ENCODE assay signal across 9 cellular contexts in genomic region chr19:35347171-35347929, GRCh38. TPM values are rescaled to one million over a fixed set of nuclear protein-coding genes. Genes with fewer than 3 reads are reported as not detected.
A peak's percentile ranks its signal among the peaks of the same experiment; 100 is the strongest.
DNase-seq lines count a peak whose midpoint lies in the region; ATAC-seq lines count a peak whose summit lies in the region.
"Had no signal": no experiment of that assay in that cellular context is flagged by ENCODE, and none has a peak within 500 bp of the region (broad histone marks: within the 10 kb centered on the region; RNA-seq: fewer than 3 reads in every experiment).

Gene FFAR1 (plus strand): TSS chr19:35347902. CDS start chr19:35351552, 3,650 bp downstream.

- no peaks in the 10 kb centered on the region for H3K36me3 Mint-ChIP-seq in CD4-positive, CD25-positive, alpha-beta regulatory T cell

- no CpG with 5 or more reads among the region's 18 CpGs for WGBS in neuronal stem cell (ENCODE audit: extremely low coverage in 2 of 2, insufficient read length in 2 of 2, insufficient replicate concordance in 1 of 2), 2 donors

- H2BK120ac ChIP-seq in neuronal stem cell (ENCODE audit: low read depth, low read length) = no peak within 1 kb of the TSS

- no peak within 1 kb of the TSS for H3K4me2 ChIP-seq in neuronal stem cell (ENCODE audit: insufficient read depth, low read length, poor library complexity, severe bottlenecking)

- peak within 1 kb of the TSS in 1 of 4 donors; percentile 66 for H3K4me3 Mint-ChIP-seq in CD4-positive, CD25-positive, alpha-beta regulatory T cell

- no peak within 1 kb of the TSS for H3K4me3 ChIP-seq in CD4-positive, CD25-positive, alpha-beta regulatory T cell (ENCODE audit: low read depth, low read length)
- no peak within 1 kb of the TSS for H3K4me3 ChIP-seq in neuronal stem cell (ENCODE audit: low read length in 2 of 2)

- no peak for DNase-seq in CD4-positive, CD25-positive, alpha-beta regulatory T cell
- peak; percentile 84 for DNase-seq in activated CD8-positive, alpha-beta memory T cell treated with anti-CD3 and anti-CD28 coated beads, Interleukin-2, amount 50 U/mL, for 48 hours
- DNase-seq in neuronal stem cell (ENCODE audit: low spot score) (no peak), hepatic stellate cell (ENCODE audit: low spot score) (no peak), D341Med (ENCODE audit: low spot score) (no peak), dermis blood vessel endothelial cell (no peak)

- H3K27ac Mint-ChIP-seq in CD4-positive, CD25-positive, alpha-beta regulatory T cell = peak within 1 kb of the TSS; percentile 67 to 68 (median 67)

- no peak within 1 kb of the TSS for H3K18ac ChIP-seq in neuronal stem cell (ENCODE audit: low read length)

- H3K4ac ChIP-seq in neuronal stem cell (ENCODE audit: low read length) = no peak within 1 kb of the TSS

- H2AFZ ChIP-seq in neuronal stem cell (ENCODE audit: low read length) = no peak within 1 kb of the TSS

- no peaks in the 10 kb centered on the region for H3K9me3 ChIP-seq in CD4-positive, CD25-positive, alpha-beta regulatory T cell (ENCODE audit: control insufficient read depth in 2 of 2, low read length in 2 of 2)
- H3K9me3 ChIP-seq in neuronal stem cell (replicated peaks in 1 of 2; ENCODE audit: control insufficient read depth in 2 of 2, insufficient read depth in 1 of 2, low read depth in 1 of 2, low read length in 2 of 2) = peaks cover 0 to 2% of the 10 kb centered on the region in 2 donors

- no peak within 1 kb of the TSS for H2AK5ac ChIP-seq in neuronal stem cell (ENCODE audit: low read depth, low read length)

- peaks cover 0 to 19% (median 12%) of the 10 kb centered on the region in 4 donors for H3K4me1 Mint-ChIP-seq in CD4-positive, CD25-positive, alpha-beta regulatory T cell

- H3K9ac ChIP-seq in neuronal stem cell (ENCODE audit: low read depth, low read length, poor library complexity) = no peak within 1 kb of the TSS

- no peaks in the 10 kb centered on the region for H3K27me3 ChIP-seq in CD4-positive, CD25-positive, alpha-beta regulatory T cell (ENCODE audit: control insufficient read depth, insufficient read depth, low read length)
- H3K27me3 ChIP-seq in neuronal stem cell (ENCODE audit: control insufficient read depth in 3 of 3, insufficient read depth in 3 of 3, low read depth in 1 of 3, low read length in 3 of 3) = peaks cover 0 to 45% (median 4%) of the 10 kb centered on the region in 3 experiments

- H3K79me1 ChIP-seq in neuronal stem cell (ENCODE audit: low read depth, low read length) = no peaks in the 10 kb centered on the region

- H3K9me3 Mint-ChIP-seq in CD4-positive, CD25-positive, alpha-beta regulatory T cell = peaks cover 0 to 1% (median 0%) of the 10 kb centered on the region in 7 donors

- no peak within 1 kb of the TSS for H2BK12ac ChIP-seq in neuronal stem cell (ENCODE audit: low read length)

- ATAC-seq in CD4-positive, CD25-positive, alpha-beta regulatory T cell (ENCODE audit: low read depth in 2 of 2) = peak in 1 of 2 donors; percentile 39
- peak; percentile 40 for ATAC-seq in GM19467 (IDR thresholded peaks at IDR 0.05; ENCODE audit: unreplicated experiment)
- ATAC-seq in HG03520 (IDR thresholded peaks at IDR 0.05; ENCODE audit: unreplicated experiment) = peak; percentile 43

- no peak within 1 kb of the TSS for H3K23ac ChIP-seq in neuronal stem cell (ENCODE audit: low read depth, low read length, poor library complexity)

- H2BK5ac ChIP-seq in neuronal stem cell (ENCODE audit: low read length) = no peak within 1 kb of the TSS

- H2BK15ac ChIP-seq in neuronal stem cell (ENCODE audit: low read length) = no peak within 1 kb of the TSS

- H4K91ac ChIP-seq in neuronal stem cell (ENCODE audit: low read depth, low read length, poor library complexity) = no peak within 1 kb of the TSS

- peaks cover 30% of the 10 kb centered on the region for H3K27me3 Mint-ChIP-seq in CD4-positive, CD25-positive, alpha-beta regulatory T cell

- peaks cover 12% of the 10 kb centered on the region for H3K4me1 ChIP-seq in CD4-positive, CD25-positive, alpha-beta regulatory T cell (ENCODE audit: control insufficient read depth, insufficient read depth, low read length, poor library complexity, severe bottlenecking)
- no peaks in the 10 kb centered on the region for H3K4me1 ChIP-seq in neuronal stem cell (ENCODE audit: control insufficient read depth in 2 of 2, insufficient read depth in 1 of 2, low read depth in 1 of 2, low read length in 2 of 2)

- no peak within 1 kb of the TSS for H3K27ac ChIP-seq in CD4-positive, CD25-positive, alpha-beta regulatory T cell (ENCODE audit: insufficient read depth, low read length, poor library complexity, severe bottlenecking)
- H3K27ac ChIP-seq in neuronal stem cell (replicated peaks; ENCODE audit: low read length) = no peak within 1 kb of the TSS

- no peak within 1 kb of the TSS for H4K8ac ChIP-seq in neuronal stem cell (ENCODE audit: low read depth, low read length)

- H3K14ac ChIP-seq in neuronal stem cell (ENCODE audit: low read length) = peak within 1 kb of the TSS; percentile 44

- no peaks in the 10 kb centered on the region for H3K36me3 ChIP-seq in CD4-positive, CD25-positive, alpha-beta regulatory T cell (ENCODE audit: control insufficient read depth, insufficient read depth, low read length)
- no peaks in the 10 kb centered on the region for H3K36me3 ChIP-seq in neuronal stem cell (replicated peaks in 1 of 2; ENCODE audit: control insufficient read depth in 2 of 2, insufficient read depth in 2 of 2, low read length in 2 of 2)

RNA-seq across cellular contexts. Expression of gene FFAR1, which starts in this region (rescaled TPM):
- total RNA-seq in CD4-positive, CD25-positive, alpha-beta regulatory T cell = not detected
- not detected for polyA plus RNA-seq in CD4-positive, CD25-positive, alpha-beta regulatory T cell
- polyA plus RNA-seq in neuronal stem cell (2013, experiment 1 of 2) = not detected
- polyA plus RNA-seq in neuronal stem cell (2013, experiment 2 of 2) = not detected
- total RNA-seq in dermis blood vessel endothelial cell = not detected in 2 replicates
- total RNA-seq: Daoy had no signal
